8 cellular contexts compared by ENCODE assay signal in the genomic region with DNA sequence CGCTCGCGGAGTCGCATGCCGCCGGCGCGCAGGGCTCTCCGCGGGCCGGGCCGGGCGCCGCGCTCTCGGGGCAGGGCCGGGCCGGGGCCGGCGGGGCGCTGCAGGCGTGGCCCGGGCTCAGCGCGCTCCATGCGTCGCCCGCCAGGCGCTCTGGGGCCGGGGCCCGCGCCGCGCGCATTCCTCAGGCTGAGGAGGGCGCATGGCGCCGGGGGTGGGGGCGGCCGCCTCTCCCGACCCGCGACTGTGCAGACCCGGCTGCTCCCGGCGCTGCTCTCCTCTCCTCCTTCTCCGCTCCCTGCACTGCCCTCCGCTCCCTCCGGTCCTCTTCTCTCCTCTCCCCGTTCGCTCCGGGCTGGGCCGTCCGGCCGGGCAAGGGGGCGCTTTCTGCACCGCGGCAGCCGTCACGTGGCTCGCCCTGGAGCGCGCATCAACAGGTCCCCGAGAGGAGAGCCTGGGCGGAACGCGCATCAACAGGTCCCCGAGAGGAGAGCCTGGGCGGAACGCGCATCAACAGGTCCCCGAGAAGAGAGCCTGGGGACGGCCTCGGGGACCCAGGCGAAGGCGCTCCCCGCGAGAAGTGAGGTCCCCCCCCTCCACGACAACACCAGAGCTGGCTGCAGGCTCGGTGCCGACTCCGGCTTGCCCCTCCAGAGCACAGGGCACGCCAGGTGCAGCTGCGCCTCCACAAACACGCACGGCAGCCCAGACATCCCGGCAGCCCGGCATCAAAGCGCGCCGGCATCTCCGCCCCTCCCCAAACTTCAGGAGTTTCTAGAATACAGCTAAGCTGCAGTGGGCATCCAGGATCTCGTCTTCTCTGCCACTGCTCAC. TPM values are rescaled to one million over a fixed set of nuclear protein-coding genes. Genes with fewer than 3 reads are reported as not detected.
DNase-seq lines count a peak whose midpoint lies in the region; ATAC-seq and TF ChIP-seq lines count a peak whose summit lies in the region.

No MANE protein-coding gene starts in this region.

- ATAC-seq in left colon, result peak; percentile 54
- ATAC-seq in stimulated activated effector memory CD8-positive, alpha-beta T cell treated with anti-CD3 and anti-CD28 coated beads, Interleukin-12 subunit alpha, Interleukin-12 subunit beta, amount 100 ng/mL, for 72 hours, result peak; percentile 72
- no peak for ATAC-seq in GM18870 (IDR thresholded peaks at IDR 0.05; ENCODE audit: unreplicated experiment)

- no peak overlapping the region for H3K27ac Mint-ChIP-seq in stimulated activated effector memory CD8-positive, alpha-beta T cell treated with anti-CD3 and anti-CD28 coated beads, Interleukin-12 subunit alpha, Interleukin-12 subunit beta, amount 100 ng/mL, for 72 hours

- TF ChIP-seq CTCF in astrocyte of the spinal cord (IDR thresholded peaks at IDR 0.05; ENCODE audit: low read depth, low read length), result no peak

- in situ Hi-C loops in astrocyte of the spinal cord (cut with HindIII; ENCODE audit: low sequenced_read_pairs), result no loop called here

- no peaks in the 10 kb centered on the region for H3K9me3 Mint-ChIP-seq in stimulated activated effector memory CD8-positive, alpha-beta T cell treated with anti-CD3 and anti-CD28 coated beads, Interleukin-12 subunit alpha, Interleukin-12 subunit beta, amount 100 ng/mL, for 72 hours

- H3K4me1 Mint-ChIP-seq in stimulated activated effector memory CD8-positive, alpha-beta T cell treated with anti-CD3 and anti-CD28 coated beads, Interleukin-12 subunit alpha, Interleukin-12 subunit beta, amount 100 ng/mL, for 72 hours, result peaks cover 22% of the 10 kb centered on the region

- H3K4me3 ChIP-seq in astrocyte of the spinal cord (ENCODE audit: low read depth, low read length), result peak overlapping the region; percentile 34

- intact Hi-C loops in left colon (cut with DNase I, micrococcal nuclease), result no loop called here

- no peaks in the 10 kb centered on the region for H3K36me3 Mint-ChIP-seq in stimulated activated effector memory CD8-positive, alpha-beta T cell treated with anti-CD3 and anti-CD28 coated beads, Interleukin-12 subunit alpha, Interleukin-12 subunit beta, amount 100 ng/mL, for 72 hours

- H3K4me3 Mint-ChIP-seq in stimulated activated effector memory CD8-positive, alpha-beta T cell treated with anti-CD3 and anti-CD28 coated beads, Interleukin-12 subunit alpha, Interleukin-12 subunit beta, amount 100 ng/mL, for 72 hours, result peak overlapping the region; percentile 59

- peak; percentile 84 for DNase-seq in activated CD8-positive, alpha-beta memory T cell treated with anti-CD3 and anti-CD28 coated beads for 24 hours
- no peak for DNase-seq in activated CD8-positive, alpha-beta memory T cell treated with anti-CD3 and anti-CD28 coated beads, Interleukin-2, amount 50 U/mL, for 4 hours
- DNase-seq in astrocyte of the spinal cord (ENCODE audit: low read depth, low spot score) (peak; percentile 27), left colon (no peak), RKO (ENCODE audit: low spot score) (no peak), RPMI8226 (no peak)
- DNase-seq in stimulated activated effector memory CD8-positive, alpha-beta T cell treated with anti-CD3 and anti-CD28 coated beads, Interleukin-12 subunit alpha, Interleukin-12 subunit beta, amount 100 ng/mL, for 72 hours (ENCODE audit: low spot score in 2 of 2), result peak in 1 of 2 donors; percentile 72

RNA-seq across cellular contexts. Expression of a gene that starts 12.9 kb away (rescaled TPM):
- total RNA-seq in left colon, result 10 to 100 TPM; 10.8 to 11.3 TPM

RNA-seq across cellular contexts. Expression of a gene that starts 55.3 kb away (rescaled TPM):
- 10 to 100 TPM; 50.0 to 56.9 TPM for total RNA-seq in left colon

Comparison
In these comparisons a context has a peak if more than half of its experiments do, and no peak if none do; other contexts are left out.
1. DNase-seq: peak in activated CD8-positive, alpha-beta memory T cell treated with anti-CD3 and anti-CD28 coated beads for 24 hours (single experiment) and astrocyte of the spinal cord (single experiment); none in activated CD8-positive, alpha-beta memory T cell treated with anti-CD3 and anti-CD28 coated beads, Interleukin-2, amount 50 U/mL, for 4 hours (single experiment), left colon (0 of 2), RKO (single experiment) and RPMI8226 (single experiment).